ENCODE assay signal across 8 cellular contexts in the genomic region with DNA sequence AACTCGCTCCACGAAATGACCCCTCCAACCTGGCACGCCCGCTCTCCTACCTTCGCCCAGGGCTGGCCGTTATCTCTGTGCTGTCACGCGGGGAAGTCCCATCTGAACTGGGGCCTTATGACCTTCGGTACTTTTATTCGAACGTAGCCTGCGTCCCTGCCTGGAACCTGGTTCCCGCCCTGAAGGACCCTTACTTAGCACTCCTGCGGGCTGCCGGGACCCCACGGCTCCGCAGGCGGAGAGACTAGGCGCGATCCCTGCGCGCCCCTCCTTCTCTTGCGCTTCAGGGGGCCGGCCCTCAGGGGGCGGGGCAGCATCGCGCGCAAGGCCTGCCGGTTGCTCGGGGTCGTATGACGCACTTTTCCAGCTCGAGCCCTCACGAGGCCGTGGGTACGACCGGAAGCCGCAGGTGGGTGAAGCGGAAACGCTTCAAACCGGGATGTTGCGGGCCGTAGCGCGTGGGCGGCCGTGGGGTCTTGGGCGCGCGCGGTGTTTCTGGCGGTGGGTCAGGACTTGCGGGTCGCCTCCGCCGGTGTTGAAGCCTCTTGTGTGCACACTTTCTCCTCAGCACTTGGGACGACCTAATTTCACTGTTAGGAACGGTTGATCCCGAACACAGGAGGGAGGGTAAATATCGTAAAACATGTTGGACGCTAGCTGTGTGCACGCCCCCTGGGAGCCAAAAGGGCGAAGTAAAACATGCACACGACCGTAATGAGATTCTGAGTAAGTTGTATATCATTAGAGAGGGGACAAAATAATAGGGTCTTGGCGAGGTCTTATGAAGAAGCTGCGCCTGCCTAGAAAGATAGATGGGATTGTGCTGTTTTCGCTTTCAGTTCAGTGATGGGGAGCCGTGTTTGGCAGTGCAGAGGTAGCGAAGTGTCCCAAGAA. TPM values are rescaled to one million over a fixed set of nuclear protein-coding genes. Genes with fewer than 3 reads are reported as not detected.
DNase-seq lines count a peak whose midpoint lies in the region; ATAC-seq lines count a peak whose summit lies in the region.

A gene (plus strand): TSS at position 325 of the 894 bp plus-strand sequence. CDS start 6,991 bp downstream, outside the sequence.
A gene with protein sequence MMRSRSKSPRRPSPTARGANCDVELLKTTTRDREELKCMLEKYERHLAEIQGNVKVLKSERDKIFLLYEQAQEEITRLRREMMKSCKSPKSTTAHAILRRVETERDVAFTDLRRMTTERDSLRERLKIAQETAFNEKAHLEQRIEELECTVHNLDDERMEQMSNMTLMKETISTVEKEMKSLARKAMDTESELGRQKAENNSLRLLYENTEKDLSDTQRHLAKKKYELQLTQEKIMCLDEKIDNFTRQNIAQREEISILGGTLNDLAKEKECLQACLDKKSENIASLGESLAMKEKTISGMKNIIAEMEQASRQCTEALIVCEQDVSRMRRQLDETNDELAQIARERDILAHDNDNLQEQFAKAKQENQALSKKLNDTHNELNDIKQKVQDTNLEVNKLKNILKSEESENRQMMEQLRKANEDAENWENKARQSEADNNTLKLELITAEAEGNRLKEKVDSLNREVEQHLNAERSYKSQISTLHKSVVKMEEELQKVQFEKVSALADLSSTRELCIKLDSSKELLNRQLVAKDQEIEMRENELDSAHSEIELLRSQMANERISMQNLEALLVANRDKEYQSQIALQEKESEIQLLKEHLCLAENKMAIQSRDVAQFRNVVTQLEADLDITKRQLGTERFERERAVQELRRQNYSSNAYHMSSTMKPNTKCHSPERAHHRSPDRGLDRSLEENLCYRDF (minus strand): TSS at position 300 of the 894 bp plus-strand sequence. CDS start 45,503 bp downstream, outside the sequence.

- H3K4me1 Mint-ChIP-seq in IgD-negative memory B cell = peaks cover 32 to 38% (median 37%) of the 10 kb centered on the region in 3 donors
- peaks cover 38% of the 10 kb centered on the region for H3K4me1 Mint-ChIP-seq in activated T-cell treated with anti-CD3 and anti-CD28 coated beads, Interleukin-2, amount 50 U/mL, for 24 hours (ENCODE audit: low read depth)

- no peaks in the 10 kb centered on the region for H3K9me3 Mint-ChIP-seq in IgD-negative memory B cell
- no peaks in the 10 kb centered on the region for H3K9me3 Mint-ChIP-seq in activated T-cell treated with anti-CD3 and anti-CD28 coated beads, Interleukin-2, amount 50 U/mL, for 24 hours

- H3K27ac Mint-ChIP-seq in IgD-negative memory B cell = peak within 1 kb of the TSS in 2 of 3 donors; percentile 97 to 99
- peak within 1 kb of the TSS; percentile 97 for H3K27ac Mint-ChIP-seq in activated T-cell treated with anti-CD3 and anti-CD28 coated beads, Interleukin-2, amount 50 U/mL, for 24 hours

- peaks cover 3% of the 10 kb centered on the region for H3K36me3 Mint-ChIP-seq in IgD-negative memory B cell
- H3K36me3 Mint-ChIP-seq in activated T-cell treated with anti-CD3 and anti-CD28 coated beads, Interleukin-2, amount 50 U/mL, for 24 hours (ENCODE audit: low read depth) = peaks cover 54% of the 10 kb centered on the region

- H3K9me3 ChIP-seq in esophagus (ENCODE audit: control insufficient read depth in 2 of 2, insufficient read depth in 1 of 2, low read depth in 1 of 2, low read length in 1 of 2) (no peaks in the 10 kb centered on the region), mucosa of stomach (ENCODE audit: control insufficient read depth, low read length) (no peaks in the 10 kb centered on the region)

- no peaks in the 10 kb centered on the region for H3K27me3 Mint-ChIP-seq in IgD-negative memory B cell
- no peaks in the 10 kb centered on the region for H3K27me3 Mint-ChIP-seq in activated T-cell treated with anti-CD3 and anti-CD28 coated beads, Interleukin-2, amount 50 U/mL, for 24 hours

- peak within 1 kb of the TSS in 2 of 4 donors; percentile 91 to 100 for H3K4me3 Mint-ChIP-seq in IgD-negative memory B cell
- H3K4me3 Mint-ChIP-seq in activated T-cell treated with anti-CD3 and anti-CD28 coated beads, Interleukin-2, amount 50 U/mL, for 24 hours = no peak within 1 kb of the TSS

- peak within 1 kb of the TSS; percentile 93 for H3K9ac ChIP-seq in mucosa of stomach (ENCODE audit: low read length)

- H3K4me1 ChIP-seq in esophagus (ENCODE audit: control insufficient read depth in 2 of 2, insufficient read depth in 2 of 2, low read length in 1 of 2) (no peaks in the 10 kb centered on the region), mucosa of stomach (ENCODE audit: control insufficient read depth, insufficient read depth, low read length) (peaks cover 7% of the 10 kb centered on the region)

- 0% methylated on average over 69 to 70 of the region's 70 CpGs for WGBS in esophagus, 2 donors

- peak within 1 kb of the TSS; percentile 81 to 94 for H3K4me3 ChIP-seq in esophagus (ENCODE audit: low read depth in 1 of 2, low read length in 2 of 2)
- H3K4me3 ChIP-seq in mucosa of stomach (ENCODE audit: low read length) = peak within 1 kb of the TSS; percentile 98

- H3K36me3 ChIP-seq in esophagus (ENCODE audit: control insufficient read depth in 2 of 2, insufficient read depth in 2 of 2, low read length in 1 of 2) (no peaks in the 10 kb centered on the region), mucosa of stomach (ENCODE audit: control insufficient read depth, insufficient read depth, low read length) (no peaks in the 10 kb centered on the region)

- peak within 1 kb of the TSS; percentile 81 to 98 for H3K27ac ChIP-seq in esophagus (ENCODE audit: low read depth in 2 of 2, low read length in 1 of 2)

- H3K27me3 ChIP-seq in esophagus (ENCODE audit: control insufficient read depth in 1 of 2, insufficient read depth in 2 of 2, low read length in 2 of 2) (no peaks in the 10 kb centered on the region), mucosa of stomach (ENCODE audit: control insufficient read depth, insufficient read depth, low read length) (no peaks in the 10 kb centered on the region)

- DNase-seq in DMS53 (lab: John Stamatoyannopoulos, UW) (peak; percentile 100), OCI-M1 (lab: John Stamatoyannopoulos, UW) (peak; percentile 90)
- DNase-seq in activated T-cell treated with anti-CD3 and anti-CD28 coated beads, Interleukin-2, amount 50 U/mL, for 24 hours = peak; percentile 94
- peak; percentile 81 to 84 for DNase-seq in stimulated activated CD8-positive, alpha-beta memory T cell treated with anti-CD3 and anti-CD28 coated beads, Interleukin-7, amount 100 ng/mL, for 1 hour (ENCODE audit: low read depth in 2 of 2)

- ATAC-seq in GM21576 (IDR thresholded peaks at IDR 0.05; ENCODE audit: unreplicated experiment) = peak; percentile 95

RNA-seq across cellular contexts. Expression of the first gene that starts in this region (rescaled TPM):
- 18.5 TPM for polyA plus RNA-seq in IgD-negative memory B cell
- 1 to 10 TPM; 4.6 to 7.0 TPM for polyA plus RNA-seq in esophagus

RNA-seq across cellular contexts. Expression of the second gene that starts in this region (rescaled TPM):
- 19.7 TPM for polyA plus RNA-seq in IgD-negative memory B cell
- 1 to 10 TPM; 1.7 to 3.2 TPM for polyA plus RNA-seq in esophagus

Comparison
In these comparisons a context has a peak if more than half of its experiments do, and no peak if none do; other contexts are left out.
1. Peak in every context shown above with its lines: DNase-seq, ATAC-seq, H3K4me3 ChIP-seq and H3K27ac ChIP-seq.